In genomic region chr7:102942883-102943261, GRCh38 we compare ENCODE assay signal across 18 cellular contexts. TPM values are rescaled to one million over a fixed set of nuclear protein-coding genes. Genes with fewer than 3 reads are reported as not detected.
DNase-seq lines count a peak whose midpoint lies in the region; ATAC-seq and TF ChIP-seq lines count a peak whose summit lies in the region.
"Had no signal": no experiment of that assay in that cellular context is flagged by ENCODE, and none has a peak within 500 bp of the region (broad histone marks: within the 10 kb centered on the region; RNA-seq: fewer than 3 reads in every experiment).

No MANE protein-coding gene starts in this region.

- no peaks in the 10 kb centered on the region for H3K9me3 ChIP-seq in H9 (ENCODE audit: control insufficient read depth, low read depth, low read length)
- H3K9me3 ChIP-seq in adipocyte (ENCODE audit: control insufficient read depth, low read length), result no peaks in the 10 kb centered on the region
- H3K9me3 ChIP-seq in smooth muscle cell (replicated peaks; ENCODE audit: low read depth), result no peaks in the 10 kb centered on the region
- H3K9me3 ChIP-seq in upper lobe of left lung, result no peaks in the 10 kb centered on the region

- no peaks in the 10 kb centered on the region for H3K23me2 ChIP-seq in H9 (ENCODE audit: insufficient read length, low read depth, low read length, poor library complexity, severe bottlenecking)

- no peak overlapping the region for H3T11ph ChIP-seq in H9 (ENCODE audit: low read length)

- H3K4me3 ChIP-seq in adipocyte (ENCODE audit: low read length) (peak overlapping the region; percentile 37), fibroblast of the aortic adventitia (ENCODE audit: low read depth, low read length) (no peak overlapping the region), smooth muscle cell (no peak overlapping the region), upper lobe of left lung (no peak overlapping the region)

- H2AFZ ChIP-seq in H9 (ENCODE audit: low read length) (no peak overlapping the region), smooth muscle cell (ENCODE audit: low read depth) (no peak overlapping the region)

- H4K5ac ChIP-seq in H9 (ENCODE audit: insufficient read length, low read depth, low read length), result no peak overlapping the region

- no peaks in the 10 kb centered on the region for H3K36me3 ChIP-seq in adipocyte (ENCODE audit: control insufficient read depth, insufficient read depth, low read length, severe bottlenecking)
- no peaks in the 10 kb centered on the region for H3K36me3 ChIP-seq in smooth muscle cell (ENCODE audit: low read depth)
- H3K36me3 ChIP-seq in upper lobe of left lung, result no peaks in the 10 kb centered on the region

- H3F3A ChIP-seq in smooth muscle cell (ENCODE audit: low read depth), result peaks cover 6% of the 10 kb centered on the region

- no peak overlapping the region for H2BK15ac ChIP-seq in H9 (ENCODE audit: low read depth, low read length)

- H3K9ac ChIP-seq in H9 (ENCODE audit: extremely low read depth, insufficient read length, low read length), result no peak overlapping the region
- H3K9ac ChIP-seq in adipocyte (ENCODE audit: low read length), result no peak overlapping the region
- no peak overlapping the region for H3K9ac ChIP-seq in smooth muscle cell (ENCODE audit: low read depth)

- no peak overlapping the region for H3K14ac ChIP-seq in H9 (ENCODE audit: insufficient read depth, low read length)

- H2BK20ac ChIP-seq in H9 (ENCODE audit: low read depth, low read length, poor library complexity, severe bottlenecking), result no peak overlapping the region

- H3K27me3 ChIP-seq in H9 (ENCODE audit: insufficient read depth, low read length) (no peaks in the 10 kb centered on the region; the same call in 1 of the 2 replicates), adipocyte (replicated peaks; ENCODE audit: control insufficient read depth, insufficient read depth, low read length) (no peaks in the 10 kb centered on the region), smooth muscle cell (ENCODE audit: low read depth) (no peaks in the 10 kb centered on the region), upper lobe of left lung (no peaks in the 10 kb centered on the region)

- TF ChIP-seq POLR2A in upper lobe of left lung (IDR thresholded peaks at IDR 0.05), result no peak

- H3K4me3 Mint-ChIP-seq in H9, result peak overlapping the region in 1 of 2 experiments; percentile 8; a peak in 2 of 5 replicates
- H3K4me3 Mint-ChIP-seq: CD14-positive monocyte had no signal

- H3K4me1 ChIP-seq in H9 (ENCODE audit: insufficient read depth, low read length), result peaks cover 9% of the 10 kb centered on the region
- H3K4me1 ChIP-seq in adipocyte (ENCODE audit: control insufficient read depth, insufficient read depth, low read length), result peaks cover 17% of the 10 kb centered on the region
- H3K4me1 ChIP-seq in smooth muscle cell (ENCODE audit: low read depth), result peaks cover 36% of the 10 kb centered on the region
- H3K4me1 ChIP-seq in upper lobe of left lung, result peaks cover 4 to 10% (median 6%) of the 10 kb centered on the region in 4 donors

- peaks cover 65 to 72% of the 10 kb centered on the region in 2 experiments for H3K4me1 Mint-ChIP-seq in H9

- no peak overlapping the region for H4K91ac ChIP-seq in H9 (ENCODE audit: insufficient read length, low read depth, low read length)

- H3K56ac ChIP-seq in H9 (ENCODE audit: insufficient read length, low read depth, low read length), result no peak overlapping the region

- ATAC-seq in upper lobe of left lung (ENCODE audit: low FRiP score in 2 of 2), result no peak

- H4K20me1 ChIP-seq in H9 (ENCODE audit: control insufficient read depth, insufficient read depth, insufficient read length), result no peaks in the 10 kb centered on the region
- no peaks in the 10 kb centered on the region for H4K20me1 ChIP-seq in smooth muscle cell (ENCODE audit: low read depth)

- no peak overlapping the region for H3K23ac ChIP-seq in H9 (ENCODE audit: insufficient read length, low read depth, low read length)

- H3K27ac ChIP-seq in H9 (ENCODE audit: insufficient read length, low read depth, low read length) (no peak overlapping the region), smooth muscle cell (ENCODE audit: low read depth) (no peak overlapping the region), upper lobe of left lung (no peak overlapping the region)

- H3K4me2 ChIP-seq in H9 (ENCODE audit: insufficient read depth, insufficient read length, low read length) (no peak overlapping the region), smooth muscle cell (peak overlapping the region; percentile 42)

- no peak for TF ChIP-seq EP300 in upper lobe of left lung (IDR thresholded peaks at IDR 0.05)

- no peak overlapping the region for H2BK12ac ChIP-seq in H9 (ENCODE audit: insufficient read length, low read depth, low read length)

- H3K79me2 ChIP-seq in H9 (ENCODE audit: insufficient read depth, low read length), result no peaks in the 10 kb centered on the region; the same call in 1 of the 2 replicates
- H3K79me2 ChIP-seq in smooth muscle cell (ENCODE audit: low read depth), result no peaks in the 10 kb centered on the region

- H3K18ac ChIP-seq in H9 (ENCODE audit: insufficient read length, low read depth, low read length), result no peak overlapping the region

- H3K36me3 Mint-ChIP-seq in H9 (ENCODE audit: insufficient read depth in 1 of 3, low read depth in 3 of 3), result no peaks in the 10 kb centered on the region; a peak in 1 of 7 replicates

- no CpG with 5 or more reads among the region's 1 CpG for WGBS in H9 (ENCODE audit: extremely low coverage, insufficient read length, low lambda C conversion rate)
- 85% methylated on average over 1 of the region's 1 CpG for WGBS in smooth muscle cell (ENCODE audit: low lambda C conversion rate)
- 79 to 100% methylated on average over 1 of the region's 1 CpG for WGBS in upper lobe of left lung, 2 donors

- peak overlapping the region in 2 of 3 experiments; percentile 59 to 96; a peak in 4 of 7 replicates for H3K27ac Mint-ChIP-seq in H9
- H3K27ac Mint-ChIP-seq: CD14-positive monocyte had no signal

- H2BK5ac ChIP-seq in H9 (ENCODE audit: insufficient read length, low read length), result no peak overlapping the region

- DNase-seq in H9 (no peak), adipocyte (ENCODE audit: low read depth) (peak; percentile 29), fibroblast of the aortic adventitia (ENCODE audit: low read depth) (peak; percentile 38), smooth muscle cell (lab: John Stamatoyannopoulos, UW; ENCODE audit: unreplicated experiment) (no peak), NCI-H187 (lab: John Stamatoyannopoulos, UW) (no peak), middle frontal gyrus (ENCODE audit: extremely low spot score, low spot score) (no peak), upper lobe of left lung (no peak)
- DNase-seq in central memory CD4-positive, alpha-beta T cell, result no peak
- DNase-seq: COR-L47, DMS153, Kasumi-1, MV-4-11, NCI-H1436, NCI-H2227 treated with DMSO at 0.1 percent for 48 hours, NCI-H526 treated with DMSO at 0.1 percent for 48 hours, OCI-M1, RPMI8226 had no signal

- no peaks in the 10 kb centered on the region; the same call in 1 of the 2 replicates for H3K27me3 Mint-ChIP-seq in H9 (ENCODE audit: low read depth)

- no peak overlapping the region for H2BK120ac ChIP-seq in H9 (ENCODE audit: low read depth, low read length, poor library complexity, severe bottlenecking)

- H3K4ac ChIP-seq in H9 (ENCODE audit: low read depth, low read length), result no peak overlapping the region

- TF ChIP-seq CTCF in H9 (conservative IDR thresholded peaks at IDR 0.05) (no peak), fibroblast of the aortic adventitia (IDR thresholded peaks at IDR 0.05; ENCODE audit: insufficient read depth, low read length) (no peak), smooth muscle cell (IDR thresholded peaks at IDR 0.05; ENCODE audit: borderline replicate concordance, insufficient read depth, poor library complexity, severe bottlenecking) (no peak), upper lobe of left lung (IDR thresholded peaks at IDR 0.05) (no peak)

- no peak overlapping the region for H2AK5ac ChIP-seq in H9 (ENCODE audit: insufficient read length, low read length)

- H3K79me1 ChIP-seq in H9 (ENCODE audit: insufficient read depth, low read depth, low read length, poor library complexity, severe bottlenecking), result no peaks in the 10 kb centered on the region

- H4K8ac ChIP-seq in H9 (replicated peaks; ENCODE audit: insufficient read length, low read depth, low read length), result no peak overlapping the region

- no peaks in the 10 kb centered on the region for H3K9me3 Mint-ChIP-seq in H9

RNA-seq across cellular contexts. Expression of gene LRRC17, which starts 30.1 kb away (rescaled TPM):
- total RNA-seq in H9 (2021) (2.0 and 2.1 TPM in 2 replicates), fibroblast of the aortic adventitia (ENCODE audit: low replicate concordance) (95.6 and 131 TPM in 2 replicates), smooth muscle cell (14.7 and 23.0 TPM in 2 replicates), upper lobe of left lung (1 to 10 TPM in 3 of 6 donors, under 1 TPM in 2, not detected in 1; 0.46 to 4.7 (median 3.4) TPM)
- 5.5 and 6.2 TPM in 2 replicates for polyA plus RNA-seq in smooth muscle cell
- polyA plus RNA-seq: CD14-positive monocyte had no signal

Comparison
In these comparisons a context has a peak if more than half of its experiments do, and no peak if none do; other contexts are left out.
1. DNase-seq: peak in adipocyte (single experiment) and fibroblast of the aortic adventitia (single experiment); none in H9 (single experiment), smooth muscle cell (single experiment), central memory CD4-positive, alpha-beta T cell (single experiment), NCI-H187 (0 of 2), middle frontal gyrus (single experiment) and upper lobe of left lung (0 of 2).